ENCODE assay signal across 2 cellular contexts in genomic region chr1:235622933-235623790, GRCh38.
TF ChIP-seq lines count a peak whose summit lies in the region.

No MANE protein-coding gene starts in this region.

TF ChIP-seq in HepG2, 621 proteins besides CTCF, POLR2A, EP300 and RAD21 (continued from another document and continues in another):
- TF ChIP-seq ZNF770 (CRISPR knock-in tag; IDR thresholded peaks at IDR 0.05) (peak; percentile 71; the same call in 1 of the 2 replicates), KMT2A (CRISPR knock-in tag; IDR thresholded peaks at IDR 0.05) (peak; percentile 55; the same call in 1 of the 2 replicates), RARA (CRISPR knock-in tag; IDR thresholded peaks at IDR 0.05) (0 out of 2 replicates have a peak, but pooled peaks have one; percentile 51), NR2F2 (IDR thresholded peaks at IDR 0.05; ENCODE audit: borderline replicate concordance, low read depth) (peak; percentile 41; the same call in 1 of the 2 replicates), HNF4G (IDR thresholded peaks at IDR 0.05; ENCODE audit: borderline replicate concordance, low read depth, low read length) (peak; percentile 22; the same call in 1 of the 2 replicates), HNF4G (CRISPR knock-in tag; IDR thresholded peaks at IDR 0.05; ENCODE audit: borderline replicate concordance, low read depth) (no peak), ARID5B (CRISPR knock-in tag; IDR thresholded peaks at IDR 0.05) (peak; percentile 23; the same call in 1 of the 2 replicates), ZHX1 (CRISPR knock-in tag; IDR thresholded peaks at IDR 0.05; ENCODE audit: low read depth) (0 out of 2 replicates have a peak, but pooled peaks have one; percentile 14), PAXIP1 (CRISPR knock-in tag; conservative IDR thresholded peaks at IDR 0.05) (peak; percentile 40), HIVEP1 (CRISPR knock-in tag; IDR thresholded peaks at IDR 0.05) (no peak)

TF ChIP-seq in WTC11, 78 proteins besides CTCF, POLR2A, EP300 and RAD21 (continued from another document):
- TF ChIP-seq USF2 (CRISPR knock-in tag; IDR thresholded peaks at IDR 0.05): no peak
- no peak for TF ChIP-seq ZNF138 (CRISPR knock-in tag; conservative IDR thresholded peaks at IDR 0.05)
- TF ChIP-seq IRF1 (CRISPR knock-in tag; IDR thresholded peaks at IDR 0.05): no peak
- TF ChIP-seq SP1 (CRISPR knock-in tag; conservative IDR thresholded peaks at IDR 0.05): no peak
